Comparison of ENCODE assay signal across 26 cellular contexts in genomic region chr10:11387044-11387443, GRCh38.
"Had no signal": no experiment of that assay in that cellular context is flagged by ENCODE, and none has a peak within 500 bp of the region (broad histone marks: within the 10 kb centered on the region; RNA-seq: fewer than 3 reads in every experiment).

No MANE protein-coding gene starts in this region.

- ATAC-seq: activated CD4-positive, alpha-beta T cell treated with anti-CD3 and anti-CD28 coated beads for 36 hours; heart right ventricle; left lung; lower lobe of right lung; stimulated activated naive CD8-positive, alpha-beta T cell treated with anti-CD3 and anti-CD28 coated beads, Interleukin-15, Interleukin-2, amounts not matched to agents 100 U/mL and 50 U/mL, for 24 hours had no signal

- H3K9ac ChIP-seq: parathyroid adenoma had no signal

- H3K36me3 ChIP-seq: adrenal gland, ascending aorta, brain microvascular endothelial cell, heart right ventricle, left lung, lower lobe of right lung, right atrium auricular region, spleen, transverse colon, uterus had no signal

- H3K9me3 ChIP-seq: adrenal gland, ascending aorta, heart right ventricle, left lung, lower lobe of right lung, right atrium auricular region, spleen, testis, transverse colon, uterus had no signal

- H3K4me3 ChIP-seq: adrenal gland, ascending aorta, coronary artery, dorsolateral prefrontal cortex, heart right ventricle, left lung, lower lobe of right lung, right atrium auricular region, spleen, testis, transverse colon, uterus had no signal

- H3K27me3 ChIP-seq: adrenal gland, ascending aorta, brain microvascular endothelial cell, dorsolateral prefrontal cortex, heart right ventricle, left lung, right atrium auricular region, spleen, testis, transverse colon, uterus had no signal

- H3K27ac ChIP-seq: adrenal gland, ascending aorta, brain microvascular endothelial cell, coronary artery, dorsolateral prefrontal cortex, heart right ventricle, left lung, lower lobe of right lung, parathyroid adenoma, right atrium auricular region, spleen, testis, transverse colon, uterus had no signal

- H2AFZ ChIP-seq: parathyroid adenoma had no signal

- H3K4me1 ChIP-seq: adrenal gland, ascending aorta, left lung, lower lobe of right lung, parathyroid adenoma, right atrium auricular region, spleen, testis, transverse colon, uterus had no signal

- DNase-seq: activated CD4-positive, alpha-beta T cell treated with anti-CD3 and anti-CD28 coated beads for 36 hours; activated CD4-positive, CD25-positive, alpha-beta regulatory T cell; activated effector memory CD4-positive, alpha-beta T cell treated with Interleukin-2 at 50 U/mL for 16 hours; activated naive CD4-positive, alpha-beta T cell treated with anti-CD3 and anti-CD28 coated beads for 36 hours; activated naive CD8-positive, alpha-beta T cell treated with anti-CD3 and anti-CD28 coated beads for 36 hours; adrenal gland; brain microvascular endothelial cell; effector memory CD4-positive, alpha-beta T cell; foreskin fibroblast; heart right ventricle; kidney glomerular epithelial cell; left lung; lower lobe of right lung; mesenchymal stem cell; nucleus accumbens; spleen; stimulated activated CD4-positive, alpha-beta T cell treated with anti-CD3 and anti-CD28 coated beads, Interleukin-2, amount 100 ng/mL, for 48 hours; stimulated activated naive CD8-positive, alpha-beta T cell treated with anti-CD3 and anti-CD28 coated beads, Interleukin-15, Interleukin-2, amounts not matched to agents 100 U/mL and 50 U/mL, for 24 hours; testis; transverse colon; uterus had no signal

- H3K79me2 ChIP-seq: parathyroid adenoma had no signal
